Comparison of ENCODE assay signal across 1 cellular context in the genomic region with DNA sequence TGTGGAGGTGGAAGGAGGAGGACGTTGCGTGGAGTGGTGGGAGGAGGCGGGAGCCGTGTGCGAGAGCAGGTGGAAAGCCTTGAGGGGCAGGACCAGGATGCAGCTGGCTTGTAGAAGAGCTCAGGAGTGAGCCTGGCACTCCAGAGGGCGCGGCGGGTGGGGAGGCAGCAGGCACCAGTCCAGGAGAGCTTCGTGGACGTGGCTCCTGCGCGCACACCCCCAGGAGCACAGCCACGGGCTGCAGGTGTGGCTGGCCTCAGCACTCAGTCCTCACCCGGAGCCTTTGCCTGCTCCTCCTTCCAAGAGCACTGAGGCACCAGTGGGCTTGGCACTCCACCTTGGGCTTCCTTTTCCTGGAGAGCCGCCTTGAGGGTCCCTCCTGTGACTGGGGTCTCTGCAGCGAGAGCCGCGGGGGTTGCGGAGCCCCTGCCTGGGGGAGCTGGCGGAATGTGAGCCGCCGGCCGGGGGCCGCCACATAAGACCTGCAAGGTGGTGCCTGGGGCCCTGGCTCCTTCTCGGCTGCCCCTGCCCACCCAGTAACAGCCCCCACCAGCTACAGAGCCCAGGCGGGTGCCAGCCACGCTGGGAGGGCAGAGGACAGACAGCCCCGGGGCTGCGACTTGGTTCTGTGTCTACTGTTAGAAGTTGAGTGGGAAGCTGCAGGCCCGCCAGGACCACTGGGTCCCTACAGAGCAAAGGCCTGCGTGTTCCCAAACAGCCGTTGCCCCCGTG.
TF ChIP-seq lines count a peak whose summit lies in the region.

No MANE protein-coding gene starts in this region.

TF ChIP-seq in GM12878, 131 proteins besides CTCF, POLR2A, EP300 and RAD21:
- TF ChIP-seq SMC3 (IDR thresholded peaks at IDR 0.05; ENCODE audit: borderline replicate concordance, low read length) (no peak), BACH1 (IDR thresholded peaks at IDR 0.05; ENCODE audit: borderline replicate concordance) (peak; percentile 21; the same call in 1 of the 2 replicates)
